30 cellular contexts compared by ENCODE assay signal in genomic region chr6:110643175-110643574, GRCh38.
DNase-seq lines count a peak whose midpoint lies in the region; ATAC-seq and TF ChIP-seq lines count a peak whose summit lies in the region.
"Had no signal": no experiment of that assay in that cellular context is flagged by ENCODE, and none has a peak within 500 bp of the region (broad histone marks: within the 10 kb centered on the region; RNA-seq: fewer than 3 reads in every experiment).

No MANE protein-coding gene starts in this region.

- no peak overlapping the region for H3K4me3 ChIP-seq in GM23248
- H3K4me3 ChIP-seq in choroid plexus epithelial cell (ENCODE audit: low read depth, low read length) = no peak overlapping the region
- no peak overlapping the region for H3K4me3 ChIP-seq in parathyroid adenoma (ENCODE audit: low read depth, low read length)
- H3K4me3 ChIP-seq: cardiac muscle cell, colonic mucosa, lower lobe of right lung, SK-N-MC, transverse colon had no signal

- H2AFZ ChIP-seq in GM23248 (no peak overlapping the region), parathyroid adenoma (no peak overlapping the region)

- H3K79me2 ChIP-seq in GM23248 (ENCODE audit: insufficient read depth) (no peaks in the 10 kb centered on the region), parathyroid adenoma (no peaks in the 10 kb centered on the region)

- H3K9ac ChIP-seq in GM23248 (no peak overlapping the region), parathyroid adenoma (no peak overlapping the region)

- H3F3A ChIP-seq in GM23248 (ENCODE audit: insufficient read depth) = 0 out of 2 replicates have a peak, but pooled peaks cover 7% of the 10 kb centered on the region

- in situ Hi-C loops in GM23248 (cut with MboI) = no loop called here

- H3K27ac ChIP-seq in GM23248 (no peak overlapping the region), parathyroid adenoma (no peak overlapping the region)
- H3K27ac ChIP-seq: cardiac muscle cell, colonic mucosa, foreskin keratinocyte, lower lobe of right lung, SK-N-MC, transverse colon had no signal

- H3K9me2 ChIP-seq in GM23248 (ENCODE audit: insufficient read depth) = no peaks in the 10 kb centered on the region

- H3K4me1 ChIP-seq in GM23248 (ENCODE audit: insufficient read depth) = 0 out of 2 replicates have a peak, but pooled peaks cover 5% of the 10 kb centered on the region
- H3K4me1 ChIP-seq in parathyroid adenoma = peaks cover 4% of the 10 kb centered on the region
- H3K4me1 ChIP-seq: colonic mucosa, foreskin keratinocyte, lower lobe of right lung, transverse colon had no signal

- no peaks in the 10 kb centered on the region for H3K36me3 ChIP-seq in GM23248 (ENCODE audit: low read depth)
- no peaks in the 10 kb centered on the region for H3K36me3 ChIP-seq in parathyroid adenoma (ENCODE audit: control insufficient read depth, insufficient read depth, low read length)
- H3K36me3 ChIP-seq: colonic mucosa, transverse colon had no signal

- intact Hi-C loops in sciatic nerve (cut with DNase I) = no loop called here

- ATAC-seq in SK-N-SH treated with all-trans-retinoic acid at 6 μM for 48 hours (peak; percentile 79), sciatic nerve (no peak)
- ATAC-seq: foreskin keratinocyte; lower lobe of right lung; natural killer cell treated with Interleukin-12 subunit alpha and Interleukin-12 subunit beta and Interleukin-15 and Interleukin-18, amount 100 ng/mL, for 72 hours; stimulated activated effector memory CD8-positive, alpha-beta T cell treated with anti-CD3 and anti-CD28 coated beads, Interleukin-12 subunit alpha, Interleukin-12 subunit beta, amount 100 ng/mL, for 72 hours had no signal

- no peaks in the 10 kb centered on the region for H4K20me1 ChIP-seq in GM23248 (ENCODE audit: insufficient read depth)

- WGBS in GM23248 (ENCODE audit: low coverage in 1 of 2, low lambda C conversion rate in 2 of 2, missing lambda C conversion rate in 2 of 2), 2 experiments = 80% methylated on average over 2 of the region's 2 CpGs

- TF ChIP-seq CTCF in choroid plexus epithelial cell (conservative IDR thresholded peaks at IDR 0.05; ENCODE audit: low read depth, low read length) (no peak), parathyroid adenoma (IDR thresholded peaks at IDR 0.05) (no peak)

- H3K4me2 ChIP-seq in GM23248 (ENCODE audit: unreplicated experiment) = no peak overlapping the region
- peak overlapping the region; percentile 52 for H3K4me2 ChIP-seq in parathyroid adenoma (ENCODE audit: low read length)

- DNase-seq in GM23248 (peak; percentile 45), choroid plexus epithelial cell (ENCODE audit: low read depth) (peak; percentile 32), AML-193 (lab: John Stamatoyannopoulos, UW) (no peak), Ammon's horn (ENCODE audit: low spot score) (no peak), sciatic nerve (ENCODE audit: low spot score) (no peak)
- DNase-seq: activated CD4-positive, alpha-beta memory T cell treated with anti-CD3 and anti-CD28 coated beads, Interleukin-2, amount 10 ng/mL, durations not matched to agents 7 days and 5 days; activated CD4-positive, alpha-beta T cell treated with anti-CD3 and anti-CD28 coated beads for 1 hour; activated CD8-positive, alpha-beta memory T cell treated with anti-CD3 and anti-CD28 coated beads, Interleukin-2, amount 50 U/mL, for 4 hours; activated naive CD4-positive, alpha-beta T cell treated with anti-CD3 and anti-CD28 coated beads, Interleukin-2, amount 10 ng/mL, durations not matched to agents 7 days and 5 days; amygdala; colonic mucosa; DMS79; effector CD8-positive, alpha-beta T cell; foreskin keratinocyte; GF-D8; lower lobe of right lung; NCI-H1105; NCI-H187; NCI-H2171 treated with DMSO at 0.1 percent for 48 hours; NCI-H510A; occipital lobe; stimulated activated CD4-positive, alpha-beta T cell treated with anti-CD3 and anti-CD28 coated beads, Interleukin-15, amount 100 ng/mL, for 24 hours; T-helper 2 cell; transverse colon had no signal

- no peaks in the 10 kb centered on the region for H3K27me3 ChIP-seq in GM23248 (replicated peaks; ENCODE audit: insufficient read depth)
- H3K27me3 ChIP-seq in parathyroid adenoma (ENCODE audit: control insufficient read depth, insufficient read depth, low read length) = no peaks in the 10 kb centered on the region
- H3K27me3 ChIP-seq: cardiac muscle cell, colonic mucosa, foreskin keratinocyte, transverse colon had no signal

- H3K9me3 ChIP-seq in GM23248 (ENCODE audit: low read depth) (no peaks in the 10 kb centered on the region), parathyroid adenoma (ENCODE audit: control insufficient read depth, low read length) (no peaks in the 10 kb centered on the region)
- H3K9me3 ChIP-seq: colonic mucosa, lower lobe of right lung, transverse colon had no signal

TF ChIP-seq in SK-N-SH treated with all-trans-retinoic acid at 6 μM for 48 hours, 23 proteins besides CTCF, POLR2A, EP300 and RAD21:
- TF ChIP-seq PPARA (CRISPR knock-in tag; IDR thresholded peaks at IDR 0.05; ENCODE audit: borderline replicate concordance) = no peak
- TF ChIP-seq ISL1 (CRISPR knock-in tag; IDR thresholded peaks at IDR 0.05) = peak; percentile 94
- peak; percentile 34; the same call in 1 of the 2 replicates for TF ChIP-seq TCF4 (CRISPR knock-in tag; IDR thresholded peaks at IDR 0.05; ENCODE audit: borderline replicate concordance)

Comparison
In these comparisons a context has a peak if more than half of its experiments do, and no peak if none do; other contexts are left out.
1. DNase-seq: peak in GM23248 (single experiment) and choroid plexus epithelial cell (single experiment); none in AML-193 (0 of 2), Ammon's horn (single experiment) and sciatic nerve (single experiment).